In genomic region chr2:176534798-176535479, GRCh38 we compare ENCODE assay signal across 14 cellular contexts.
DNase-seq lines count a peak whose midpoint lies in the region; ATAC-seq and TF ChIP-seq lines count a peak whose summit lies in the region.
"Had no signal": no experiment of that assay in that cellular context is flagged by ENCODE, and none has a peak within 500 bp of the region (broad histone marks: within the 10 kb centered on the region; RNA-seq: fewer than 3 reads in every experiment).

No MANE protein-coding gene starts in this region.

- no peak for TF ChIP-seq CTCF in MCF 10A (IDR thresholded peaks at IDR 0.05; ENCODE audit: unreplicated experiment)
- no peak for TF ChIP-seq CTCF in breast epithelium (IDR thresholded peaks at IDR 0.05)
- no peak for TF ChIP-seq CTCF in foreskin fibroblast (IDR thresholded peaks at IDR 0.05; ENCODE audit: low read depth, low read length)
- no peak for TF ChIP-seq CTCF in upper lobe of right lung (IDR thresholded peaks at IDR 0.05)

- POLR2A ChIA-PET in MCF 10A (lab: Yijun Ruan, JAX), result interaction anchor here (0.6 to 4.3 kb wide), 17 partner anchors 11 to 629 kb away, joined by 3 to 50 read pairs (median 4); partner anchors contain the start of gene MTX2

- H3K4me3 Mint-ChIP-seq in MCF 10A (ENCODE audit: unreplicated experiment), result no peak overlapping the region
- no peak overlapping the region for H3K4me3 Mint-ChIP-seq in activated CD4-positive, alpha-beta T cell treated with anti-CD3 and anti-CD28 coated beads, Interleukin-2, amount 10 ng/mL, durations not matched to agents 24 days and 14 days
- H3K4me3 Mint-ChIP-seq: activated CD4-positive, alpha-beta memory T cell treated with anti-CD3 and anti-CD28 coated beads, Interleukin-2, amount 10 ng/mL, durations not matched to agents 7 days and 5 days; effector memory CD8-positive, alpha-beta T cell; nephron progenitor cell; stimulated activated memory B cell treated with anti-CD40 and anti-IgM and Interleukin-4, amounts not matched to agents 10 μg/mL and 1 μg/mL and 100 μg/mL, for 72 hours had no signal

- no TSS peak for BruUV-seq in MCF 10A (replicated peaks; lab: Mats Ljungman, UMichigan)

- no peaks in the 10 kb centered on the region for H3K36me3 ChIP-seq in breast epithelium
- H3K36me3 ChIP-seq in upper lobe of right lung, result no peaks in the 10 kb centered on the region

- no peak overlapping the region for H3K27ac Mint-ChIP-seq in MCF 10A (ENCODE audit: low read depth, unreplicated experiment)
- no peak overlapping the region for H3K27ac Mint-ChIP-seq in activated CD4-positive, alpha-beta T cell treated with anti-CD3 and anti-CD28 coated beads, Interleukin-2, amount 10 ng/mL, durations not matched to agents 24 days and 14 days
- H3K27ac Mint-ChIP-seq: activated CD4-positive, alpha-beta memory T cell treated with anti-CD3 and anti-CD28 coated beads, Interleukin-2, amount 10 ng/mL, durations not matched to agents 7 days and 5 days; effector memory CD8-positive, alpha-beta T cell; nephron progenitor cell; stimulated activated memory B cell treated with anti-CD40 and anti-IgM and Interleukin-4, amounts not matched to agents 10 μg/mL and 1 μg/mL and 100 μg/mL, for 72 hours had no signal

- H3K27ac ChIP-seq in breast epithelium (no peak overlapping the region), upper lobe of right lung (no peak overlapping the region)

- H3K9me3 Mint-ChIP-seq in MCF 10A (ENCODE audit: unreplicated experiment), result no peaks in the 10 kb centered on the region
- H3K9me3 Mint-ChIP-seq in activated CD4-positive, alpha-beta T cell treated with anti-CD3 and anti-CD28 coated beads, Interleukin-2, amount 10 ng/mL, durations not matched to agents 24 days and 14 days, result no peaks in the 10 kb centered on the region
- H3K9me3 Mint-ChIP-seq: activated CD4-positive, alpha-beta memory T cell treated with anti-CD3 and anti-CD28 coated beads, Interleukin-2, amount 10 ng/mL, durations not matched to agents 7 days and 5 days; effector memory CD8-positive, alpha-beta T cell; nephron progenitor cell had no signal

- H3K36me3 Mint-ChIP-seq in MCF 10A (ENCODE audit: insufficient read depth, unreplicated experiment), result no peaks in the 10 kb centered on the region
- H3K36me3 Mint-ChIP-seq in activated CD4-positive, alpha-beta T cell treated with anti-CD3 and anti-CD28 coated beads, Interleukin-2, amount 10 ng/mL, durations not matched to agents 24 days and 14 days (ENCODE audit: low read depth), result no peaks in the 10 kb centered on the region
- H3K36me3 Mint-ChIP-seq: stimulated activated memory B cell treated with anti-CD40 and anti-IgM and Interleukin-4, amounts not matched to agents 10 μg/mL and 1 μg/mL and 100 μg/mL, for 72 hours had no signal

- DNase-seq in MCF 10A (ENCODE audit: unreplicated experiment) (peak; percentile 34), breast epithelium (ENCODE audit: low spot score in 2 of 2) (no peak), NCI-H748 treated with DMSO at 0.1 percent for 48 hours (lab: John Stamatoyannopoulos, UW) (peak; percentile 87), foreskin fibroblast (peak; percentile 69 to 77), upper lobe of right lung (no peak)
- DNase-seq in activated CD4-positive, alpha-beta T cell treated with anti-CD3 and anti-CD28 coated beads, Interleukin-2, amount 10 ng/mL, durations not matched to agents 24 days and 14 days, result no peak
- DNase-seq: activated CD4-positive, alpha-beta memory T cell treated with anti-CD3 and anti-CD28 coated beads, Interleukin-2, amount 10 ng/mL, durations not matched to agents 7 days and 5 days; effector memory CD8-positive, alpha-beta T cell; IMR-90; NCI-H524 treated with DMSO at 0.1 percent for 48 hours; nephron progenitor cell had no signal

- H3K27me3 ChIP-seq in breast epithelium (peaks cover 0 to 3% of the 10 kb centered on the region in 2 donors), upper lobe of right lung (no peaks in the 10 kb centered on the region)

- CTCF ChIA-PET in MCF 10A (lab: Yijun Ruan, JAX), result interaction anchor here (0.6 to 2.0 kb wide), 11 partner anchors 9 to 626 kb away, joined by 3 to 8 read pairs (median 4); no protein-coding TSS in a partner anchor

- H3K27me3 Mint-ChIP-seq in MCF 10A (ENCODE audit: insufficient read depth, unreplicated experiment), result no peaks in the 10 kb centered on the region
- peaks cover 3% of the 10 kb centered on the region for H3K27me3 Mint-ChIP-seq in activated CD4-positive, alpha-beta T cell treated with anti-CD3 and anti-CD28 coated beads, Interleukin-2, amount 10 ng/mL, durations not matched to agents 24 days and 14 days

- ATAC-seq in upper lobe of right lung (peak; percentile 56), HG02610 (IDR thresholded peaks at IDR 0.05; ENCODE audit: unreplicated experiment) (no peak), GM21717 (IDR thresholded peaks at IDR 0.05; ENCODE audit: unreplicated experiment) (no peak)
- ATAC-seq: effector memory CD8-positive, alpha-beta T cell; stimulated activated memory B cell treated with anti-CD40 and anti-IgM and Interleukin-4, amounts not matched to agents 10 μg/mL and 1 μg/mL and 100 μg/mL, for 72 hours had no signal

- no peaks in the 10 kb centered on the region for H3K9me3 ChIP-seq in breast epithelium
- H3K9me3 ChIP-seq in upper lobe of right lung, result no peaks in the 10 kb centered on the region

- H3K4me1 Mint-ChIP-seq in MCF 10A (ENCODE audit: insufficient read depth, unreplicated experiment), result peaks cover 37% of the 10 kb centered on the region
- H3K4me1 Mint-ChIP-seq in activated CD4-positive, alpha-beta T cell treated with anti-CD3 and anti-CD28 coated beads, Interleukin-2, amount 10 ng/mL, durations not matched to agents 24 days and 14 days, result no peaks in the 10 kb centered on the region
- H3K4me1 Mint-ChIP-seq: activated CD4-positive, alpha-beta memory T cell treated with anti-CD3 and anti-CD28 coated beads, Interleukin-2, amount 10 ng/mL, durations not matched to agents 7 days and 5 days; stimulated activated memory B cell treated with anti-CD40 and anti-IgM and Interleukin-4, amounts not matched to agents 10 μg/mL and 1 μg/mL and 100 μg/mL, for 72 hours had no signal

- intact Hi-C loops in MCF 10A (cut with micrococcal nuclease), result no loop called here
- intact Hi-C loops in breast epithelium (cut with DNase I; ENCODE audit: low total_unique reads), result no loop called here
- intact Hi-C loops in upper lobe of right lung (cut with DNase I), result no loop called here
- intact Hi-C loops in activated CD4-positive, alpha-beta T cell treated with anti-CD3 and anti-CD28 coated beads, Interleukin-2, amount 10 ng/mL, durations not matched to agents 24 days and 14 days (cut with micrococcal nuclease), result no loop called here

- H3K4me3 ChIP-seq in breast epithelium (no peak overlapping the region), foreskin fibroblast (ENCODE audit: low read depth in 1 of 2, low read length in 2 of 2) (no peak overlapping the region), upper lobe of right lung (no peak overlapping the region)

- no peak for TF ChIP-seq POLR2A in breast epithelium (IDR thresholded peaks at IDR 0.05)

- H3K4me1 ChIP-seq in breast epithelium, result no peaks in the 10 kb centered on the region
- no peaks in the 10 kb centered on the region for H3K4me1 ChIP-seq in upper lobe of right lung

Comparison
In these comparisons a context has a peak if more than half of its experiments do, and no peak if none do; other contexts are left out.
1. DNase-seq: peak in MCF 10A (single experiment), NCI-H748 treated with DMSO at 0.1 percent for 48 hours (single experiment) and foreskin fibroblast (2 of 2); none in breast epithelium (0 of 2), upper lobe of right lung (single experiment) and activated CD4-positive, alpha-beta T cell treated with anti-CD3 and anti-CD28 coated beads, Interleukin-2, amount 10 ng/mL, durations not matched to agents 24 days and 14 days (single experiment).